ENCODE assay signal across 21 cellular contexts in the genomic region with DNA sequence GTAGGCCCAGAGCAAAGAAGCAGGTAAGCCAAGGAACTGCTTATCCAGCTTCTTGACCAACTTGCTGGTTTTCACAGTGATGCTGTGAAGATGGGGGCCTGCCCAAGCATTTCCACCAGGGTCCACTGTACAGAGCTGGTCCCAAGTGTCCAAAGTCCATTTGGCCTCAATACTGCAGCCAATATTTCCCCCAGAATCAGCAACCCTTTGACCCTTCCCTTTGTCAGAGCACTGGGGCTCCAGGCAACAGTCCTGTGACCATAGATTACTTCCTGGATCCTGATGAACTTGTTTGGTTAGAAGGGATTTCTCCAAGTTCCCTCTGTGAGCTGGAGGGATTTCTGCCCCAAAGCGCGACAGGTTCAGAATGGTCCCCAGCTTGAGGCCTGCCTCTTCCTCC.
"Had no signal": no experiment of that assay in that cellular context is flagged by ENCODE, and none has a peak within 500 bp of the region (broad histone marks: within the 10 kb centered on the region; RNA-seq: fewer than 3 reads in every experiment).

No MANE protein-coding gene starts in this region.

- DNase-seq: dorsolateral prefrontal cortex; effector CD4-positive, alpha-beta T cell; foreskin fibroblast; gastrocnemius medialis; head of caudate nucleus; kidney; left lung; lower lobe of right lung; natural killer cell; stimulated activated CD4-positive, alpha-beta T cell treated with anti-CD3 and anti-CD28 coated beads, Interleukin-2, amount 100 ng/mL, for 24 hours; stimulated activated CD4-positive, alpha-beta T cell treated with anti-CD3 and anti-CD28 coated beads, Interleukin-4, amount 100 ng/mL, for 24 hours; stimulated activated naive CD8-positive, alpha-beta T cell treated with anti-CD3 and anti-CD28 coated beads, Interleukin-15, Interleukin-2, amounts not matched to agents 100 U/mL and 50 U/mL, for 24 hours; substantia nigra; upper lobe of left lung had no signal

- H3K27ac Mint-ChIP-seq: natural killer cell; stimulated activated memory B cell treated with anti-CD40 and anti-IgM and Interleukin-4, amounts not matched to agents 10 μg/mL and 1 μg/mL and 100 μg/mL, for 72 hours had no signal

- H3K4me3 ChIP-seq: dorsolateral prefrontal cortex, gastrocnemius medialis, left lung, lower lobe of right lung, pancreas, smooth muscle cell, thoracic aorta, tibial nerve, upper lobe of left lung had no signal

- H3K9me3 ChIP-seq: gastrocnemius medialis, left lung, lower lobe of right lung, neutrophil, pancreas, thoracic aorta, tibial nerve, upper lobe of left lung had no signal

- H3K36me3 Mint-ChIP-seq: natural killer cell had no signal

- H3K4me1 ChIP-seq: gastrocnemius medialis, left lung, pancreas had no signal

- H3K9me3 Mint-ChIP-seq: natural killer cell; stimulated activated memory B cell treated with anti-CD40 and anti-IgM and Interleukin-4, amounts not matched to agents 10 μg/mL and 1 μg/mL and 100 μg/mL, for 72 hours had no signal

- H3K27me3 ChIP-seq: dorsolateral prefrontal cortex, gastrocnemius medialis, left lung, neutrophil, pancreas, tibial nerve, upper lobe of left lung had no signal

- H3K27me3 Mint-ChIP-seq: stimulated activated memory B cell treated with anti-CD40 and anti-IgM and Interleukin-4, amounts not matched to agents 10 μg/mL and 1 μg/mL and 100 μg/mL, for 72 hours had no signal

- H3K27ac ChIP-seq: epithelial cell of prostate, gastrocnemius medialis, left lung, lower lobe of right lung, neutrophil, pancreas, thoracic aorta, tibial nerve, upper lobe of left lung had no signal

- H3K4me3 Mint-ChIP-seq: natural killer cell; stimulated activated memory B cell treated with anti-CD40 and anti-IgM and Interleukin-4, amounts not matched to agents 10 μg/mL and 1 μg/mL and 100 μg/mL, for 72 hours had no signal

- H3K36me3 ChIP-seq: pancreas had no signal
